ENCODE assay signal across 1 cellular context in genomic region chr1:168100315-168101002, GRCh38.
TF ChIP-seq lines count a peak whose summit lies in the region.

No MANE protein-coding gene starts in this region.

TF ChIP-seq in HCT116, 20 proteins besides CTCF, POLR2A, EP300 and RAD21 (continued from another document):
- TF ChIP-seq REST (IDR thresholded peaks at IDR 0.05; ENCODE audit: low read depth) (no peak), EZH2 (IDR thresholded peaks at IDR 0.05) (no peak), JUND (IDR thresholded peaks at IDR 0.05) (no peak), EGR1 (IDR thresholded peaks at IDR 0.05; ENCODE audit: low read depth) (no peak), SRF (IDR thresholded peaks at IDR 0.05; ENCODE audit: low read depth) (no peak), CEBPB (IDR thresholded peaks at IDR 0.05; ENCODE audit: low read depth) (no peak), ZFX (IDR thresholded peaks at IDR 0.05) (no peak), TCF7L2 (IDR thresholded peaks at IDR 0.05; ENCODE audit: borderline replicate concordance, extremely low read depth, insufficient read depth, insufficient read length) (no peak), MAX (IDR thresholded peaks at IDR 0.05) (no peak)
